In the genomic region with DNA sequence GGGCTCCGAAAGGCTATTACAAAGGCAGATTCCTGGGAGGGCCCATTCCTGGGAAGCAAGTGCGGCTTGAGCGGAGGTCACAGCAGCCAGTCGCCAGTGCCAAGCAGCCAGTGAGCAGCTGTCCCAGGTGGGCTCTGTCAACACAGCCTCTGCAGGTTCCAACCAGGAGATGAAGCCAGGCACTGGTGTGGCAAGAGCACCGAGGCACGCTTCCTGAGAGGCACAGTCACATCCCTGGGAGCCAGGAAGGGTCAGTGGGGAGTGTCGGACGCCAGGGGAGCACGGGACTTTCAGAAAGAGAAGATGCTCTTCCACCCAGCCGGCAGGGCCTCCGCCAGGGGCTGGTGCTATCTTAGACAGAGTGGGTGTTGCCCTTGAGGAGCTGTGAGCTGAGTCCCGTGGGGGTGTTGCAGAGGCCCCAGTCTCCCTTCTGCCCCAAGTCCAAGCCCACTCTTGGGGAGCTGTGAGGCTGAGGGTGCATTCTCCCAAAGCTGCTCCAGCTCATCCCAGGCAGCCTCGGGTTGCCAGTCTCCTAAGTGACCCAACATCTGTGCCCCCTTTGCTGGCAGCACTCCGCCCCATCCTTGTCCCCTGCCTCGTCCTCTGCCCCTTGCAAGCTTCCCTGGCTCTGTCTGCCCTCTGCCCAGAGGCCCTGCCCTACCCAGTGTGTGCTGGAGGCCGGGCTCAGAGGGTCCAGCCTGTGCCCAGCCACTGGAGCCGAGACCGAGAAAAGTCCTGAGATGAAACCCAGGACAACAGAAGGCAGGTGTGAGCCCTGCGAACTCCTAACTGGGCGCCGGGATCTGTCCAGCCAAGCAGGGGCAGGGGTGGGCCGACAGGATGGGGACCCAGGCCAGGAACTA, we compare ENCODE assay signal across 18 cellular contexts. TPM values are rescaled to one million over a fixed set of nuclear protein-coding genes. Genes with fewer than 3 reads are reported as not detected.
DNase-seq lines count a peak whose midpoint lies in the region; FAIRE-seq and TF ChIP-seq lines count a peak whose summit lies in the region.
"Had no signal": no experiment of that assay in that cellular context is flagged by ENCODE, and none has a peak within 500 bp of the region (broad histone marks: within the 10 kb centered on the region; RNA-seq: fewer than 3 reads in every experiment).

No MANE protein-coding gene starts in this region.

- no peak overlapping the region for H3K27ac Mint-ChIP-seq in endothelial cell (ENCODE audit: unreplicated experiment)
- H3K27ac Mint-ChIP-seq in activated CD4-positive, alpha-beta T cell treated with anti-CD3 and anti-CD28 coated beads, Interleukin-2, amount 10 ng/mL, durations not matched to agents 24 days and 14 days: no peak overlapping the region
- no peak overlapping the region for H3K27ac Mint-ChIP-seq in activated T-cell treated with anti-CD3 and anti-CD28 coated beads, Interleukin-2, amount 50 U/mL, for 24 hours

- peaks cover 4% of the 10 kb centered on the region for H3K27me3 Mint-ChIP-seq in endothelial cell (ENCODE audit: unreplicated experiment)
- H3K27me3 Mint-ChIP-seq in activated CD4-positive, alpha-beta T cell treated with anti-CD3 and anti-CD28 coated beads, Interleukin-2, amount 10 ng/mL, durations not matched to agents 24 days and 14 days: no peaks in the 10 kb centered on the region
- no peaks in the 10 kb centered on the region for H3K27me3 Mint-ChIP-seq in activated T-cell treated with anti-CD3 and anti-CD28 coated beads, Interleukin-2, amount 50 U/mL, for 24 hours
- H3K27me3 Mint-ChIP-seq: CD4-positive, CD25-positive, alpha-beta regulatory T cell had no signal

- TF ChIP-seq POLR2A in GM12891 (IDR thresholded peaks at IDR 0.05; ENCODE audit: low read depth, low read length): peak; percentile 44; the same call in 1 of the 2 replicates
- TF ChIP-seq POLR2A in spleen (IDR thresholded peaks at IDR 0.05): no peak
- TF ChIP-seq POLR2A in Peyer's patch (IDR thresholded peaks at IDR 0.05): no peak

- H3K36me3 Mint-ChIP-seq in endothelial cell (ENCODE audit: low read depth, unreplicated experiment): peaks cover 3% of the 10 kb centered on the region
- no peaks in the 10 kb centered on the region for H3K36me3 Mint-ChIP-seq in activated CD4-positive, alpha-beta T cell treated with anti-CD3 and anti-CD28 coated beads, Interleukin-2, amount 10 ng/mL, durations not matched to agents 24 days and 14 days (ENCODE audit: low read depth)
- H3K36me3 Mint-ChIP-seq in activated T-cell treated with anti-CD3 and anti-CD28 coated beads, Interleukin-2, amount 50 U/mL, for 24 hours (ENCODE audit: low read depth): peaks cover 15% of the 10 kb centered on the region
- H3K36me3 Mint-ChIP-seq: CD4-positive, CD25-positive, alpha-beta regulatory T cell had no signal

- TF ChIP-seq CTCF in RWPE1 (conservative IDR thresholded peaks at IDR 0.05; ENCODE audit: low read depth) (no peak), endothelial cell (IDR thresholded peaks at IDR 0.05; ENCODE audit: unreplicated experiment) (no peak), spleen (IDR thresholded peaks at IDR 0.05 in 8 of 11, conservative IDR thresholded peaks at IDR 0.05 in 3 of 11) (no peak), Peyer's patch (IDR thresholded peaks at IDR 0.05) (no peak)

- DNase-seq in GM12891 (ENCODE audit: insufficient read length, low spot score) (no peak), RWPE1 (ENCODE audit: low spot score) (no peak), endothelial cell (ENCODE audit: low spot score) (peak; percentile 29), spleen (peak; percentile 64), Peyer's patch (no peak), NCI-H2107 (lab: John Stamatoyannopoulos, UW) (no peak)
- DNase-seq in activated CD4-positive, alpha-beta T cell treated with anti-CD3 and anti-CD28 coated beads, Interleukin-2, amount 10 ng/mL, durations not matched to agents 24 days and 14 days: no peak
- DNase-seq in activated T-cell treated with anti-CD3 and anti-CD28 coated beads, Interleukin-2, amount 50 U/mL, for 24 hours: no peak
- DNase-seq: AML-193; Calu3; CD4-positive, CD25-positive, alpha-beta regulatory T cell; DMS79 had no signal

- no peaks in the 10 kb centered on the region for H3K9me3 Mint-ChIP-seq in endothelial cell (ENCODE audit: unreplicated experiment)
- no peaks in the 10 kb centered on the region for H3K9me3 Mint-ChIP-seq in activated CD4-positive, alpha-beta T cell treated with anti-CD3 and anti-CD28 coated beads, Interleukin-2, amount 10 ng/mL, durations not matched to agents 24 days and 14 days
- H3K9me3 Mint-ChIP-seq in activated T-cell treated with anti-CD3 and anti-CD28 coated beads, Interleukin-2, amount 50 U/mL, for 24 hours: no peaks in the 10 kb centered on the region
- H3K9me3 Mint-ChIP-seq: CD4-positive, CD25-positive, alpha-beta regulatory T cell had no signal

- FAIRE-seq in GM12891 (lab: Jason Lieb, UNC): no peak
- FAIRE-seq: GM12892, GM19239, H54 had no signal

- 87 to 98% (median 92%) methylated on average over 14 to 22 of the region's 22 CpGs for WGBS in spleen, 5 donors

- peak overlapping the region; percentile 25 for H3K4me3 Mint-ChIP-seq in endothelial cell (ENCODE audit: unreplicated experiment)
- H3K4me3 Mint-ChIP-seq in activated CD4-positive, alpha-beta T cell treated with anti-CD3 and anti-CD28 coated beads, Interleukin-2, amount 10 ng/mL, durations not matched to agents 24 days and 14 days: no peak overlapping the region
- no peak overlapping the region for H3K4me3 Mint-ChIP-seq in activated T-cell treated with anti-CD3 and anti-CD28 coated beads, Interleukin-2, amount 50 U/mL, for 24 hours

- no peaks in the 10 kb centered on the region for H3K27me3 ChIP-seq in spleen (replicated peaks in 1 of 7)
- H3K27me3 ChIP-seq in Peyer's patch: no peaks in the 10 kb centered on the region
- H3K27me3 ChIP-seq: BLaER1 treated with 17β-estradiol and CSF1 and Interleukin-3, amounts not matched to agents 10 nM and 100 nM had no signal

- peaks cover 5 to 33% (median 23%) of the 10 kb centered on the region in 6 donors for H3K4me1 ChIP-seq in spleen
- H3K4me1 ChIP-seq in Peyer's patch: peaks cover 0 to 28% (median 5%) of the 10 kb centered on the region in 4 donors

- POLR2A ChIA-PET in RWPE1 (lab: Yijun Ruan, JAX; ENCODE audit: low non-redundant PET): no interaction called here

- H3K36me3 ChIP-seq in spleen (peaks cover 0 to 46% (median 26%) of the 10 kb centered on the region in 6 donors), Peyer's patch (peaks cover 0 to 24% (median 0%) of the 10 kb centered on the region in 3 donors)

- H3K27ac ChIP-seq in RWPE1 (peak overlapping the region; percentile 11), spleen (no peak overlapping the region), Peyer's patch (no peak overlapping the region)
- H3K27ac ChIP-seq: 22Rv1; BLaER1 treated with 17β-estradiol and CSF1 and Interleukin-3, amounts not matched to agents 10 nM and 100 nM had no signal

- H3K9me3 ChIP-seq in spleen (no peaks in the 10 kb centered on the region), Peyer's patch (no peaks in the 10 kb centered on the region)
- H3K9me3 ChIP-seq: BLaER1 treated with 17β-estradiol and CSF1 and Interleukin-3, amounts not matched to agents 10 nM and 100 nM had no signal

- H3K4me1 Mint-ChIP-seq in endothelial cell (ENCODE audit: unreplicated experiment): no peaks in the 10 kb centered on the region
- H3K4me1 Mint-ChIP-seq in activated CD4-positive, alpha-beta T cell treated with anti-CD3 and anti-CD28 coated beads, Interleukin-2, amount 10 ng/mL, durations not matched to agents 24 days and 14 days: no peaks in the 10 kb centered on the region
- peaks cover 8% of the 10 kb centered on the region for H3K4me1 Mint-ChIP-seq in activated T-cell treated with anti-CD3 and anti-CD28 coated beads, Interleukin-2, amount 50 U/mL, for 24 hours (ENCODE audit: low read depth)

- intact Hi-C loops in spleen (cut with DNase I; ENCODE audit: low total_unique reads): no loop called here
- intact Hi-C loops in activated CD4-positive, alpha-beta T cell treated with anti-CD3 and anti-CD28 coated beads, Interleukin-2, amount 10 ng/mL, durations not matched to agents 24 days and 14 days (cut with micrococcal nuclease): no loop called here

- CTCF ChIA-PET in RWPE1 (lab: Yijun Ruan, JAX): interaction anchor here (0.7 kb wide), 1 partner anchor 16 kb away, joined by 3 read pairs; no protein-coding TSS in a partner anchor

- H3K4me3 ChIP-seq in spleen (no peak overlapping the region), Peyer's patch (no peak overlapping the region)
- H3K4me3 ChIP-seq: BLaER1 treated with 17β-estradiol and CSF1 and Interleukin-3, amounts not matched to agents 10 nM and 100 nM had no signal

TF ChIP-seq in GM12891, 5 proteins besides CTCF, POLR2A, EP300 and RAD21:
- TF ChIP-seq POLR2AphosphoS5 (IDR thresholded peaks at IDR 0.05; ENCODE audit: low read depth, low read length) (peak; percentile 49; the same call in 1 of the 2 replicates), TAF1 (IDR thresholded peaks at IDR 0.05; ENCODE audit: low read depth, low read length) (no peak), PAX5 (IDR thresholded peaks at IDR 0.05; ENCODE audit: insufficient read depth, low read length, severe bottlenecking) (no peak)

RNA-seq across cellular contexts. Expression of a gene that starts 6.6 kb away (rescaled TPM):
- polyA plus RNA-seq in GM12891 (2012; ENCODE audit: low read depth, missing spikeins): 20.7 TPM
- total RNA-seq in endothelial cell (ENCODE audit: unreplicated experiment) (31.0 TPM), spleen (10 to 100 TPM; 10.0 to 29.2 (median 20.2) TPM), Peyer's patch (10 to 100 TPM; 11.6 to 25.1 (median 18.1) TPM)
- 10 to 100 TPM; 12.6 to 33.6 (median 13.6) TPM for polyA plus RNA-seq in spleen
- total RNA-seq in activated CD4-positive, alpha-beta T cell treated with anti-CD3 and anti-CD28 coated beads, Interleukin-2, amount 10 ng/mL, durations not matched to agents 24 days and 14 days: 17.2 and 20.5 TPM in 2 replicates

RNA-seq across cellular contexts. Expression of a gene that starts 16.6 kb away (rescaled TPM):
- polyA plus RNA-seq in GM12891 (2012; ENCODE audit: low read depth, missing spikeins): 29.2 TPM
- 82.5 TPM for total RNA-seq in endothelial cell (ENCODE audit: unreplicated experiment)
- total RNA-seq in spleen: 100 to 1,000 TPM in 1 of 7 donors, 10 to 100 TPM in 6; 65.6 to 132 (median 83.6) TPM
- 10 to 100 TPM in 1 of 3 donors, 1 to 10 TPM in 2; 7.6 to 26.9 (median 8.8) TPM for polyA plus RNA-seq in spleen
- total RNA-seq in Peyer's patch: 100 to 1,000 TPM in 2 of 4 donors, 10 to 100 TPM in 2; 74.1 to 147 (median 93.8) TPM
- 103 and 108 TPM in 2 replicates for total RNA-seq in activated CD4-positive, alpha-beta T cell treated with anti-CD3 and anti-CD28 coated beads, Interleukin-2, amount 10 ng/mL, durations not matched to agents 24 days and 14 days

RNA-seq across cellular contexts. Expression of a gene that starts 51.9 kb away (rescaled TPM):
- 0.06 TPM for polyA plus RNA-seq in GM12891 (2012; ENCODE audit: low read depth, missing spikeins)
- total RNA-seq in endothelial cell (ENCODE audit: unreplicated experiment) (0.54 TPM), spleen (under 1 TPM; 0.17 to 0.33 (median 0.23) TPM), Peyer's patch (not detected)
- under 1 TPM; 0.06 to 0.07 (median 0.06) TPM for polyA plus RNA-seq in spleen
- total RNA-seq in activated CD4-positive, alpha-beta T cell treated with anti-CD3 and anti-CD28 coated beads, Interleukin-2, amount 10 ng/mL, durations not matched to agents 24 days and 14 days: not detected in 2 replicates
- total RNA-seq: A673, Calu3 had no signal
- polyA plus RNA-seq: CD4-positive, CD25-positive, alpha-beta regulatory T cell had no signal

Comparison
In these comparisons a context has a peak if more than half of its experiments do, and no peak if none do; other contexts are left out.
1. DNase-seq: peak in endothelial cell (single experiment) and spleen (single experiment); none in GM12891 (single experiment), RWPE1 (single experiment), Peyer's patch (0 of 3), activated CD4-positive, alpha-beta T cell treated with anti-CD3 and anti-CD28 coated beads, Interleukin-2, amount 10 ng/mL, durations not matched to agents 24 days and 14 days (single experiment), NCI-H2107 (single experiment) and activated T-cell treated with anti-CD3 and anti-CD28 coated beads, Interleukin-2, amount 50 U/mL, for 24 hours (single experiment).